In genomic region chr2:202831241-202831997, GRCh38 we compare ENCODE assay signal across 9 cellular contexts. TPM values are rescaled to one million over a fixed set of nuclear protein-coding genes. Genes with fewer than 3 reads are reported as not detected.
DNase-seq lines count a peak whose midpoint lies in the region; ATAC-seq, FAIRE-seq and TF ChIP-seq lines count a peak whose summit lies in the region.
"Had no signal": no experiment of that assay in that cellular context is flagged by ENCODE, and none has a peak within 500 bp of the region (broad histone marks: within the 10 kb centered on the region; RNA-seq: fewer than 3 reads in every experiment).

No MANE protein-coding gene starts in this region.

- H3K4me1 ChIP-seq in A673 (ENCODE audit: insufficient read depth, low read length, poor library complexity, severe bottlenecking) (no peaks in the 10 kb centered on the region), Loucy (ENCODE audit: insufficient read depth, low read length, poor library complexity, severe bottlenecking) (peaks cover 5% of the 10 kb centered on the region), SK-N-SH (ENCODE audit: control insufficient read depth in 1 of 2, insufficient read depth in 2 of 2, low read depth in 1 of 2, low read length in 1 of 2) (peaks cover 0 to 3% of the 10 kb centered on the region in 2 experiments; a peak in 1 of 4 replicates), body of pancreas (peaks cover 7% of the 10 kb centered on the region), kidney (ENCODE audit: control insufficient read depth in 1 of 2, insufficient read depth in 1 of 2, low read depth in 1 of 2, low read length in 2 of 2) (no peaks in the 10 kb centered on the region)

- H3K36me3 ChIP-seq in A673 (ENCODE audit: insufficient read depth, low read length, poor library complexity, severe bottlenecking) (no peaks in the 10 kb centered on the region), Loucy (ENCODE audit: insufficient read depth, low read length) (no peaks in the 10 kb centered on the region), SK-N-SH (replicated peaks in 1 of 2; ENCODE audit: control insufficient read depth in 1 of 2, insufficient read depth in 2 of 2, low read length in 1 of 2) (no peaks in the 10 kb centered on the region), body of pancreas (replicated peaks in 1 of 2; ENCODE audit: insufficient read depth in 1 of 2, low read depth in 2 of 2) (no peaks in the 10 kb centered on the region), kidney (ENCODE audit: control insufficient read depth in 1 of 2, insufficient read depth in 2 of 2, low read length in 2 of 2) (no peaks in the 10 kb centered on the region)

- H3K4me2 ChIP-seq in Loucy (ENCODE audit: low read depth, low read length, poor library complexity, severe bottlenecking) (peak overlapping the region; percentile 54), SK-N-SH (no peak overlapping the region)

- TF ChIP-seq CTCF in A673 (conservative IDR thresholded peaks at IDR 0.05; ENCODE audit: low read depth, low read length) (peak; percentile 81), GM10266 (IDR thresholded peaks at IDR 0.05; ENCODE audit: control insufficient read depth, insufficient read depth, low read depth, missing control alignments) (peak; percentile 61), Loucy (conservative IDR thresholded peaks at IDR 0.05; ENCODE audit: low read length) (peak; percentile 92), SK-N-SH (IDR thresholded peaks at IDR 0.05) (peak; percentile 62), body of pancreas (IDR thresholded peaks at IDR 0.05) (peak; percentile 38 to 70 (median 57)), kidney (IDR thresholded peaks at IDR 0.05; ENCODE audit: borderline replicate concordance, extremely low read depth, insufficient read depth) (peak; percentile 51)

- TF ChIP-seq RAD21 in SK-N-SH (IDR thresholded peaks at IDR 0.05; ENCODE audit: low read length): peak; percentile 85

- no peaks in the 10 kb centered on the region for H3K9me2 ChIP-seq in Loucy (replicated peaks; ENCODE audit: low read depth, low read length)
- H3K9me2 ChIP-seq in SK-N-SH: no peaks in the 10 kb centered on the region

- no peak for TF ChIP-seq POLR2A in body of pancreas (IDR thresholded peaks at IDR 0.05)

- H4K20me1 ChIP-seq in Loucy (ENCODE audit: insufficient read depth, low read length, poor library complexity, severe bottlenecking) (peaks cover 3% of the 10 kb centered on the region), SK-N-SH (ENCODE audit: insufficient read depth) (no peaks in the 10 kb centered on the region)

- ATAC-seq in body of pancreas (peak; percentile 62), GM18868 (IDR thresholded peaks at IDR 0.05; ENCODE audit: unreplicated experiment) (no peak)

- H3K9ac ChIP-seq in Loucy (ENCODE audit: low read depth, low read length, poor library complexity, severe bottlenecking): no peak overlapping the region
- no peak overlapping the region for H3K9ac ChIP-seq in SK-N-SH
- peak overlapping the region in 1 of 2 donors; percentile 20 for H3K9ac ChIP-seq in kidney (ENCODE audit: low read length in 2 of 2)

- H3K27ac ChIP-seq in A673 (ENCODE audit: low read depth, low read length, poor library complexity, severe bottlenecking): no peak overlapping the region
- no peak overlapping the region for H3K27ac ChIP-seq in SK-N-SH (ENCODE audit: low read depth in 2 of 2, low read length in 1 of 2)
- no peak overlapping the region for H3K27ac ChIP-seq in body of pancreas
- no peak overlapping the region for H3K27ac ChIP-seq in kidney (ENCODE audit: low read depth in 2 of 2, low read length in 2 of 2)
- H3K27ac ChIP-seq: skin epidermis had no signal

- H3K79me2 ChIP-seq in Loucy (ENCODE audit: insufficient read depth, low read length) (no peaks in the 10 kb centered on the region), SK-N-SH (ENCODE audit: insufficient read depth) (no peaks in the 10 kb centered on the region)

- TF ChIP-seq EP300 in SK-N-SH (IDR thresholded peaks at IDR 0.05; ENCODE audit: borderline replicate concordance in 1 of 2, low read depth in 1 of 2, low read length in 1 of 2): no peak

- H3K4me3 ChIP-seq in A673 (ENCODE audit: low read depth, low read length, poor library complexity, severe bottlenecking) (no peak overlapping the region), Loucy (ENCODE audit: low read length, poor library complexity, severe bottlenecking) (no peak overlapping the region), SK-N-SH (ENCODE audit: low read depth in 2 of 2, low read length in 1 of 2) (no peak overlapping the region), body of pancreas (no peak overlapping the region), kidney (ENCODE audit: low read length in 2 of 2) (peak overlapping the region in 1 of 2 donors; percentile 29)
- H3K4me3 ChIP-seq: skin epidermis had no signal

- BruUV-seq in A673 (replicated peaks; lab: Mats Ljungman, UMichigan): no TSS peak

- H3K9me3 ChIP-seq in A673 (ENCODE audit: low read depth, low read length, poor library complexity, severe bottlenecking) (no peaks in the 10 kb centered on the region), Loucy (ENCODE audit: insufficient read depth, low read depth, low read length) (no peaks in the 10 kb centered on the region), SK-N-SH (no peaks in the 10 kb centered on the region), body of pancreas (no peaks in the 10 kb centered on the region), kidney (ENCODE audit: control insufficient read depth in 1 of 2, low read length in 2 of 2) (no peaks in the 10 kb centered on the region)

- H3F3A ChIP-seq in Loucy (ENCODE audit: low read depth) (no peaks in the 10 kb centered on the region), SK-N-SH (replicated peaks; ENCODE audit: insufficient read depth) (no peaks in the 10 kb centered on the region)

- CTCF ChIA-PET in A673 (lab: Charles Lee): interaction anchor here (0.6 to 0.7 kb wide), 2 partner anchors 39 to 525 kb away, joined by 3 to 6 read pairs; no protein-coding TSS in a partner anchor
- CTCF ChIA-PET in SK-N-SH (lab: Yijun Ruan, JAX): interaction anchor here (0.5 to 1.1 kb wide), 4 partner anchors 9 to 230 kb away, joined by 3 read pairs; no protein-coding TSS in a partner anchor

- H2AFZ ChIP-seq in Loucy (ENCODE audit: low read length): no peak overlapping the region
- no peak overlapping the region for H2AFZ ChIP-seq in SK-N-SH (ENCODE audit: low read depth)

- H3K27me3 ChIP-seq in A673 (replicated peaks; ENCODE audit: insufficient read depth, low read depth, low read length, poor library complexity) (no peaks in the 10 kb centered on the region), Loucy (ENCODE audit: insufficient read depth, low read length, poor library complexity, severe bottlenecking) (no peaks in the 10 kb centered on the region), SK-N-SH (ENCODE audit: insufficient read depth) (no peaks in the 10 kb centered on the region), body of pancreas (no peaks in the 10 kb centered on the region)

- DNase-seq in A673 (ENCODE audit: low spot score) (peak; percentile 84), GM10266 (ENCODE audit: extremely low spot score) (peak; percentile 58), SK-N-SH (peak; percentile 64), body of pancreas (peak in 3 of 4 donors; percentile 45 to 56 (median 52)), kidney (no peak)
- peak; percentile 4 to 31 for DNase-seq in stimulated activated CD8-positive, alpha-beta memory T cell treated with anti-CD3 and anti-CD28 coated beads, Interleukin-15, amount 100 ng/mL, for 48 hours (ENCODE audit: low read depth in 2 of 2)

- intact Hi-C loops in A673 (cut with micrococcal nuclease; ENCODE audit: unreplicated experiment) (loop anchor here (2.0 to 5.0 kb wide), 3 partner anchors 291 to 986 kb away; no protein-coding TSS in a partner anchor), body of pancreas (cut with DNase I) (no loop called here), kidney (cut with DNase I) (no loop called here)

- POLR2A ChIA-PET in A673 (lab: Charles Lee; ENCODE audit: low non-redundant PET): no interaction called here
- POLR2A ChIA-PET in SK-N-SH (lab: Yijun Ruan, JAX): no interaction called here

- 57% methylated on average over 4 of the region's 4 CpGs for WGBS in SK-N-SH (ENCODE audit: low lambda C conversion rate)
- WGBS in body of pancreas, 2 donors: 18 to 23% methylated on average over 4 of the region's 4 CpGs

- peak; percentile 71 for FAIRE-seq in kidney (lab: Jason Lieb, UNC)

TF ChIP-seq in SK-N-SH, 30 proteins besides CTCF, POLR2A, EP300 and RAD21 (continues in another document):
- TF ChIP-seq ZBTB33 (IDR thresholded peaks at IDR 0.05; ENCODE audit: borderline replicate concordance, low read depth) (no peak), EZH2phosphoT487 (IDR thresholded peaks at IDR 0.05; ENCODE audit: borderline replicate concordance, low read depth) (no peak), NFIC (IDR thresholded peaks at IDR 0.05; ENCODE audit: borderline replicate concordance) (peak; percentile 31; the same call in 1 of the 2 replicates), TAF1 (IDR thresholded peaks at IDR 0.05; ENCODE audit: borderline replicate concordance, low read depth, low read length) (no peak), NRF1 (IDR thresholded peaks at IDR 0.05; ENCODE audit: low read depth, low read length) (no peak), USF1 (IDR thresholded peaks at IDR 0.05; ENCODE audit: borderline replicate concordance, low read depth) (no peak)

RNA-seq across cellular contexts. Expression of gene ICA1L, which starts 40.1 kb away (rescaled TPM):
- 3.2 and 4.7 TPM in 2 replicates for total RNA-seq in A673 (2021)
- 3.7 and 5.9 TPM in 2 replicates for polyA plus RNA-seq in SK-N-SH (2012; rRNA removed)
- polyA plus RNA-seq in SK-N-SH (2012; cell fraction: cytosol; rRNA removed): 3.9 and 4.1 TPM in 2 replicates
- polyA plus RNA-seq in SK-N-SH (2012; cell fraction: nucleus; rRNA removed): 11.5 and 20.8 TPM in 2 replicates
- total RNA-seq in body of pancreas: 10 to 100 TPM in 1 of 2 donors, 1 to 10 TPM in 1; 6.7 to 34.6 TPM
- total RNA-seq in kidney: 9.9 TPM
- polyA plus RNA-seq in kidney (ENCODE audit: insufficient read depth, low read depth, low replicate concordance): 1.5 TPM
